20 cellular contexts compared by ENCODE assay signal in the genomic region with DNA sequence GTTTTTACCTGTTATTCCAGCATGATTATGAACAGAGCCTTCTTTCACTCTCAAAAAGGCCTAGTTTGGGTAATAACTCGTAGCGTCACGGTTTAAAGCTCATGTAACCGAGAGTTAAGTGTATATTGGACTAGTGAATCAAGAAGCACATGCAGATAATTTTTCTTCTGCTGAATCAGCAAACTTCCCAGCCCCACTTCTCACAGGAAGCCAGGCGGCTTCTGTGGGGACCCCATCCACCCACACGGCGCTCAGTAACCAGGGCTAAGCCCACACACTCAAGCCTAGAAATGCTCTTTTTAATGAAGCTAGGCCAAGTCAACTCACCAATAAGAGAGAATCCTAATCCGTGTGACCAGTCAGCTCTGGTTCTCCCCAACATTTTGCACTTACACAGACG.
DNase-seq lines count a peak whose midpoint lies in the region; ATAC-seq, FAIRE-seq and TF ChIP-seq lines count a peak whose summit lies in the region.
"Had no signal": no experiment of that assay in that cellular context is flagged by ENCODE, and none has a peak within 500 bp of the region (broad histone marks: within the 10 kb centered on the region; RNA-seq: fewer than 3 reads in every experiment).

No MANE protein-coding gene starts in this region.

- H4K8ac ChIP-seq in H1 (ENCODE audit: extremely low read depth, insufficient read depth, low read length) (no peak overlapping the region), neuronal stem cell (ENCODE audit: low read depth, low read length) (no peak overlapping the region)

- no peak overlapping the region for H3K4me2 ChIP-seq in A549
- H3K4me2 ChIP-seq in GM23338: no peak overlapping the region
- H3K4me2 ChIP-seq in H1 (ENCODE audit: insufficient read depth in 1 of 2, low read depth in 2 of 2, low read length in 2 of 2): no peak overlapping the region
- H3K4me2 ChIP-seq in neuronal stem cell (ENCODE audit: insufficient read depth, low read length, poor library complexity, severe bottlenecking): no peak overlapping the region
- H3K4me2 ChIP-seq in MM.1S (ENCODE audit: low read depth, low read length): no peak overlapping the region
- H3K4me2 ChIP-seq: BLaER1, KMS-11 had no signal

- H3K79me2 ChIP-seq in GM23338 (replicated peaks; ENCODE audit: insufficient read depth): no peaks in the 10 kb centered on the region
- no peaks in the 10 kb centered on the region for H3K79me2 ChIP-seq in H1 (ENCODE audit: control insufficient read depth in 1 of 2, insufficient read depth in 2 of 2, low read length in 2 of 2)
- no peaks in the 10 kb centered on the region for H3K79me2 ChIP-seq in MM.1S (ENCODE audit: low read length)

- H3K18ac ChIP-seq in H1 (ENCODE audit: extremely low read depth, low read length): no peak overlapping the region
- peak overlapping the region; percentile 13 for H3K18ac ChIP-seq in neuronal stem cell (ENCODE audit: low read length)

- H4K91ac ChIP-seq in H1 (replicated peaks; ENCODE audit: insufficient read length, low read length): no peak overlapping the region
- H4K91ac ChIP-seq in neuronal stem cell (ENCODE audit: low read depth, low read length, poor library complexity): no peak overlapping the region

- no peak overlapping the region for H4K5ac ChIP-seq in H1 (ENCODE audit: insufficient read length, low read depth, low read length)

- no peak for TF ChIP-seq POLR2A in A549 (IDR thresholded peaks at IDR 0.05; ENCODE audit: low read length)
- TF ChIP-seq POLR2A in H1 (IDR thresholded peaks at IDR 0.05; ENCODE audit: control extremely low read depth in 1 of 2, low read depth in 2 of 2, low read length in 2 of 2): no peak

- no peaks in the 10 kb centered on the region for H3K36me3 Mint-ChIP-seq in GM23338 (ENCODE audit: low read depth)
- H3K36me3 Mint-ChIP-seq in Caco-2 (ENCODE audit: insufficient read depth, unreplicated experiment): no peaks in the 10 kb centered on the region
- H3K36me3 Mint-ChIP-seq: CD14-positive monocyte; CD4-positive, alpha-beta memory T cell had no signal

- H2BK15ac ChIP-seq in H1 (ENCODE audit: low read length) (no peak overlapping the region), neuronal stem cell (ENCODE audit: low read length) (no peak overlapping the region)

- H3K27me3 Mint-ChIP-seq in GM23338 (ENCODE audit: insufficient read depth, low read depth, poor library complexity) (peaks cover 10% of the 10 kb centered on the region), Caco-2 (ENCODE audit: insufficient read depth, unreplicated experiment) (peaks cover 31% of the 10 kb centered on the region)

- FAIRE-seq in A549 (lab: Jason Lieb, UNC): no peak
- no peak for FAIRE-seq in H1 (lab: Jason Lieb, UNC)
- FAIRE-seq: A204.1, GM12891, GM19239, HTR-8/SVneo had no signal

- H3K4me3 ChIP-seq in A549 (no peak overlapping the region), GM23338 (no peak overlapping the region), H1 (ENCODE audit: extremely low read depth in 1 of 4, insufficient read depth in 2 of 4, low read depth in 3 of 4, low read length in 4 of 4) (no peak overlapping the region), neuronal stem cell (ENCODE audit: low read length in 2 of 2) (no peak overlapping the region), Caco-2 (ENCODE audit: low read depth, low read length) (no peak overlapping the region), MM.1S (ENCODE audit: low read length) (no peak overlapping the region)
- H3K4me3 ChIP-seq: BLaER1, GM23248 had no signal

- ATAC-seq in A549 (no peak), GM23338 (no peak), GM21390 (IDR thresholded peaks at IDR 0.05; ENCODE audit: unreplicated experiment) (no peak)

- intact Hi-C loops in Caco-2 (cut with micrococcal nuclease; ENCODE audit: unreplicated experiment): no loop called here

- TF ChIP-seq RAD21 in A549 (conservative IDR thresholded peaks at IDR 0.05 in 1 of 2, IDR thresholded peaks at IDR 0.05 in 1 of 2) (no peak), H1 (IDR thresholded peaks at IDR 0.05 in 1 of 2, conservative IDR thresholded peaks at IDR 0.05 in 1 of 2; ENCODE audit: low read depth in 2 of 2, low read length in 2 of 2) (no peak)

- H3K9me3 ChIP-seq in A549: no peaks in the 10 kb centered on the region
- H3K9me3 ChIP-seq in H1 (ENCODE audit: insufficient read depth in 2 of 2, low read depth in 1 of 2, low read length in 1 of 2): no peaks in the 10 kb centered on the region
- H3K9me3 ChIP-seq in neuronal stem cell (replicated peaks in 1 of 2; ENCODE audit: control insufficient read depth in 2 of 2, insufficient read depth in 1 of 2, low read depth in 1 of 2, low read length in 2 of 2): no peaks in the 10 kb centered on the region
- H3K9me3 ChIP-seq in Caco-2: no peaks in the 10 kb centered on the region
- no peaks in the 10 kb centered on the region for H3K9me3 ChIP-seq in MM.1S (replicated peaks; ENCODE audit: insufficient read depth, low read length)
- H3K9me3 ChIP-seq: BLaER1 had no signal

- no TSS peak for BruUV-seq in Caco-2 (replicated peaks; lab: Mats Ljungman, UMichigan)

- H3K4me1 ChIP-seq in A549 (no peaks in the 10 kb centered on the region), GM23338 (ENCODE audit: insufficient read depth) (0 out of 2 replicates have a peak, but pooled peaks cover 4% of the 10 kb centered on the region), H1 (replicated peaks in 1 of 4; ENCODE audit: control insufficient read depth in 3 of 4, insufficient read depth in 4 of 4, low read length in 3 of 4) (no peaks in the 10 kb centered on the region), neuronal stem cell (ENCODE audit: control insufficient read depth in 2 of 2, insufficient read depth in 1 of 2, low read depth in 1 of 2, low read length in 2 of 2) (no peaks in the 10 kb centered on the region), Caco-2 (no peaks in the 10 kb centered on the region), MM.1S (ENCODE audit: low read length) (no peaks in the 10 kb centered on the region)
- H3K4me1 ChIP-seq: BLaER1 had no signal

- DNase-seq in A549 (ENCODE audit: low read depth in 1 of 2, low spot score in 1 of 2): no peak
- DNase-seq in GM23338 (ENCODE audit: low spot score): no peak
- no peak for DNase-seq in H1 (ENCODE audit: low read depth in 1 of 2, low spot score in 2 of 2)
- DNase-seq in neuronal stem cell (ENCODE audit: low spot score): no peak
- no peak for DNase-seq in Caco-2
- no peak for DNase-seq in MM.1S
- DNase-seq: Calu3; CD4-positive, alpha-beta memory T cell; DND-41; EL; GM23248; H7 had no signal

- H2BK120ac ChIP-seq in H1 (replicated peaks; ENCODE audit: low read depth, low read length) (no peak overlapping the region), neuronal stem cell (ENCODE audit: low read depth, low read length) (no peak overlapping the region)

- H3K36me3 ChIP-seq in GM23338 (ENCODE audit: insufficient read depth) (no peaks in the 10 kb centered on the region), H1 (ENCODE audit: control insufficient read depth in 2 of 4, insufficient read depth in 4 of 4, low read length in 3 of 4) (no peaks in the 10 kb centered on the region), neuronal stem cell (replicated peaks in 1 of 2; ENCODE audit: control insufficient read depth in 2 of 2, insufficient read depth in 2 of 2, low read length in 2 of 2) (no peaks in the 10 kb centered on the region), Caco-2 (ENCODE audit: control insufficient read depth, insufficient read depth, low read length) (no peaks in the 10 kb centered on the region), MM.1S (replicated peaks; ENCODE audit: insufficient read depth, low read length) (no peaks in the 10 kb centered on the region)
- H3K36me3 ChIP-seq: BLaER1 had no signal

- H3K4me1 Mint-ChIP-seq in GM23338 (peaks cover 8% of the 10 kb centered on the region), Caco-2 (ENCODE audit: low read depth, unreplicated experiment) (no peaks in the 10 kb centered on the region)
- H3K4me1 Mint-ChIP-seq: CD14-positive monocyte had no signal

- H3K14ac ChIP-seq in H1 (ENCODE audit: insufficient read length) (no peak overlapping the region), neuronal stem cell (ENCODE audit: low read length) (no peak overlapping the region)

- H3K9ac ChIP-seq in H1 (replicated peaks in 1 of 4; ENCODE audit: extremely low read depth in 1 of 4, low read depth in 3 of 4, low read length in 3 of 4) (no peak overlapping the region), neuronal stem cell (ENCODE audit: low read depth, low read length, poor library complexity) (no peak overlapping the region), MM.1S (ENCODE audit: low read length) (no peak overlapping the region)
- H3K9ac ChIP-seq: BLaER1, GM23248, KMS-11 had no signal

- peaks cover 4% of the 10 kb centered on the region; the same call in 1 of the 2 replicates for H3K9me2 ChIP-seq in GM23338 (ENCODE audit: insufficient read depth)
- H3K9me2 ChIP-seq in MM.1S (replicated peaks; ENCODE audit: insufficient read depth, low read length): no peaks in the 10 kb centered on the region

- no peak overlapping the region for H2BK20ac ChIP-seq in H1 (ENCODE audit: low read length)

- CTCF ChIA-PET in A549 (lab: Yijun Ruan, JAX): no interaction called here
- CTCF ChIA-PET in H1 (lab: Charles Lee; ENCODE audit: partially characterized antibody): interaction anchor here (1.0 to 1.8 kb wide), 3 partner anchors 12 to 238 kb away, joined by 3 to 4 read pairs (median 4); no protein-coding TSS in a partner anchor
- CTCF ChIA-PET in Caco-2 (lab: Charles Lee): no interaction called here

- TF ChIP-seq CTCF in A549 (IDR thresholded peaks at IDR 0.05): no peak
- no peak for TF ChIP-seq CTCF in GM23338 (conservative IDR thresholded peaks at IDR 0.05; ENCODE audit: low read depth in 2 of 2)
- no peak for TF ChIP-seq CTCF in H1 (IDR thresholded peaks at IDR 0.05; ENCODE audit: control extremely low read depth in 1 of 3, insufficient read depth in 1 of 3, low read depth in 1 of 3, low read length in 3 of 3)
- no peak for TF ChIP-seq CTCF in Caco-2 (IDR thresholded peaks at IDR 0.05; ENCODE audit: insufficient read depth in 1 of 2, low read depth in 1 of 2, low read length in 1 of 2, severe bottlenecking in 1 of 2, unreplicated experiment in 1 of 2)
- no peak for TF ChIP-seq CTCF in MM.1S (IDR thresholded peaks at IDR 0.05; ENCODE audit: low read length)

- H3K4ac ChIP-seq in H1 (replicated peaks; ENCODE audit: insufficient read length, low read depth, low read length) (no peak overlapping the region), neuronal stem cell (ENCODE audit: low read length) (no peak overlapping the region)

- no peak overlapping the region for H2BK5ac ChIP-seq in H1 (ENCODE audit: low read depth, low read length)
- H2BK5ac ChIP-seq in neuronal stem cell (ENCODE audit: low read length): no peak overlapping the region

- H3K27ac Mint-ChIP-seq in GM23338 (no peak overlapping the region), Caco-2 (ENCODE audit: unreplicated experiment) (no peak overlapping the region)
- H3K27ac Mint-ChIP-seq: CD4-positive, alpha-beta memory T cell had no signal

- H2AFZ ChIP-seq in GM23338: 0 out of 2 replicates have a peak overlapping the region, but pooled peaks have one; percentile 32
- no peak overlapping the region for H2AFZ ChIP-seq in H1 (ENCODE audit: low read length)
- H2AFZ ChIP-seq in neuronal stem cell (ENCODE audit: low read length): no peak overlapping the region
- H2AFZ ChIP-seq in MM.1S (ENCODE audit: low read length): no peak overlapping the region
- H2AFZ ChIP-seq: GM23248 had no signal

- H2BK12ac ChIP-seq in H1 (ENCODE audit: low read depth, low read length): no peak overlapping the region
- no peak overlapping the region for H2BK12ac ChIP-seq in neuronal stem cell (ENCODE audit: low read length)

- H3F3A ChIP-seq in GM23338 (replicated peaks; ENCODE audit: low read depth) (no peaks in the 10 kb centered on the region), MM.1S (ENCODE audit: insufficient read depth, low read length) (no peaks in the 10 kb centered on the region)

- H3K27me3 ChIP-seq in GM23338 (ENCODE audit: insufficient read depth): no peaks in the 10 kb centered on the region
- H3K27me3 ChIP-seq in H1 (replicated peaks in 1 of 4; ENCODE audit: control insufficient read depth in 3 of 4, extremely low read depth in 1 of 4, insufficient read depth in 3 of 4, low read length in 3 of 4): no peaks in the 10 kb centered on the region; a peak in 1 of 7 replicates
- no peaks in the 10 kb centered on the region for H3K27me3 ChIP-seq in neuronal stem cell (ENCODE audit: control insufficient read depth in 3 of 3, insufficient read depth in 3 of 3, low read depth in 1 of 3, low read length in 3 of 3)
- H3K27me3 ChIP-seq in Caco-2 (replicated peaks; ENCODE audit: control insufficient read depth, insufficient read depth, low read length): no peaks in the 10 kb centered on the region; the same call in 1 of the 2 replicates
- no peaks in the 10 kb centered on the region for H3K27me3 ChIP-seq in MM.1S (replicated peaks; ENCODE audit: insufficient read depth, low read length)
- H3K27me3 ChIP-seq: BLaER1 had no signal

- H3K9me3 Mint-ChIP-seq in GM23338: no peaks in the 10 kb centered on the region
- H3K9me3 Mint-ChIP-seq in Caco-2 (ENCODE audit: unreplicated experiment): no peaks in the 10 kb centered on the region

- H3K4me3 Mint-ChIP-seq in GM23338 (no peak overlapping the region), Caco-2 (ENCODE audit: unreplicated experiment) (no peak overlapping the region)

- H2AK5ac ChIP-seq in H1 (ENCODE audit: low read depth, low read length) (no peak overlapping the region), neuronal stem cell (ENCODE audit: low read depth, low read length) (no peak overlapping the region)

- H3K79me1 ChIP-seq in H1 (ENCODE audit: low read depth, low read length) (no peaks in the 10 kb centered on the region), neuronal stem cell (ENCODE audit: low read depth, low read length) (no peaks in the 10 kb centered on the region)

- H3K23ac ChIP-seq in H1 (ENCODE audit: insufficient read length): no peak overlapping the region
- H3K23ac ChIP-seq in neuronal stem cell (ENCODE audit: low read depth, low read length, poor library complexity): no peak overlapping the region

- no peaks in the 10 kb centered on the region for H4K20me1 ChIP-seq in GM23338 (replicated peaks; ENCODE audit: insufficient read depth)
- peaks cover 0 to 1% of the 10 kb centered on the region in 2 experiments for H4K20me1 ChIP-seq in H1 (replicated peaks in 1 of 2; ENCODE audit: control insufficient read depth in 1 of 2, insufficient read depth in 2 of 2, low read length in 2 of 2)
- no peaks in the 10 kb centered on the region for H4K20me1 ChIP-seq in MM.1S (ENCODE audit: insufficient read depth, low read length)
- H4K20me1 ChIP-seq: BLaER1 had no signal

- 39% methylated on average over 9 of the region's 9 CpGs for WGBS in A549 (ENCODE audit: missing lambda C conversion rate)
- WGBS in H1 (ENCODE audit: extremely low coverage in 1 of 2, insufficient coverage in 1 of 2, insufficient read length in 1 of 2, insufficient replicate concordance in 2 of 2, low coverage in 1 of 2, low lambda C conversion rate in 2 of 2, missing lambda C conversion rate in 1 of 2), 2 experiments: 92% methylated on average over 9 of the region's 9 CpGs; no CpG with 5 or more reads in 1 of the 2 experiments
- WGBS in neuronal stem cell (ENCODE audit: extremely low coverage in 2 of 2, insufficient read length in 2 of 2, insufficient replicate concordance in 1 of 2), 2 donors: no CpG with 5 or more reads among the region's 9 CpGs

- POLR2A ChIA-PET in A549 (lab: Yijun Ruan, JAX): no interaction called here
- POLR2A ChIA-PET in H1 (lab: Charles Lee; ENCODE audit: partially characterized antibody): no interaction called here
- POLR2A ChIA-PET in Caco-2 (lab: Charles Lee): no interaction called here

- TF ChIP-seq EP300 in A549 (IDR thresholded peaks at IDR 0.05) (no peak), H1 (IDR thresholded peaks at IDR 0.05; ENCODE audit: borderline replicate concordance in 1 of 2, low read depth in 2 of 2, low read length in 2 of 2) (no peak)

- no peaks in the 10 kb centered on the region for H3K23me2 ChIP-seq in H1 (ENCODE audit: low read depth, low read length)

- H3K56ac ChIP-seq in H1 (replicated peaks; ENCODE audit: insufficient read length, low read depth, low read length): no peak overlapping the region

- H3K27ac ChIP-seq in A549 (no peak overlapping the region), GM23338 (ENCODE audit: low read depth) (no peak overlapping the region), H1 (ENCODE audit: low read depth, low read length) (no peak overlapping the region), neuronal stem cell (replicated peaks; ENCODE audit: low read length) (no peak overlapping the region), MM.1S (ENCODE audit: low read length) (no peak overlapping the region)
- H3K27ac ChIP-seq: BLaER1, GM23248, KMS-11 had no signal

Comparison
In these comparisons a context has a peak if more than half of its experiments do, and no peak if none do; other contexts are left out.
1. Of the 18 proteins assayed by ChIP-seq in both H1 and A549: peak only in H1: none; only in A549: none; in both: MAFK; in neither: 17.